Comparison of ENCODE assay signal across 12 cellular contexts in genomic region chr19:47714339-47714738, GRCh38. TPM values are rescaled to one million over a fixed set of nuclear protein-coding genes. Genes with fewer than 3 reads are reported as not detected.
DNase-seq lines count a peak whose midpoint lies in the region; ATAC-seq and TF ChIP-seq lines count a peak whose summit lies in the region.
"Had no signal": no experiment of that assay in that cellular context is flagged by ENCODE, and none has a peak within 500 bp of the region (broad histone marks: within the 10 kb centered on the region; RNA-seq: fewer than 3 reads in every experiment).

No MANE protein-coding gene starts in this region.

- dilution Hi-C loops in IMR-90 (cut with HindIII; ENCODE audit: low sequenced_read_pairs, unreplicated experiment), result no loop called here

- peak overlapping the region; percentile 94 for H3K18ac ChIP-seq in IMR-90 (ENCODE audit: low read depth, low read length)

- peak overlapping the region; percentile 90 for H2AFZ ChIP-seq in IMR-90 (replicated peaks; ENCODE audit: low read length, poor library complexity)

- H4K5ac ChIP-seq in IMR-90 (ENCODE audit: low read depth, low read length), result peak overlapping the region; percentile 88

- no peak for TF ChIP-seq RAD21 in IMR-90 (IDR thresholded peaks at IDR 0.05; ENCODE audit: low read length)

- peak overlapping the region; percentile 100 for H3K14ac ChIP-seq in IMR-90 (replicated peaks; ENCODE audit: low read depth, low read length)

- peak overlapping the region; percentile 100 for H3K4ac ChIP-seq in IMR-90 (ENCODE audit: low read depth, low read length)

- H3K4me1 Mint-ChIP-seq in effector memory CD8-positive, alpha-beta T cell (ENCODE audit: low read depth in 2 of 2), result no peaks in the 10 kb centered on the region

- peaks cover 0 to 43% of the 10 kb centered on the region in 2 experiments; a peak in 3 of 4 replicates for H3K79me1 ChIP-seq in IMR-90 (ENCODE audit: low read depth in 1 of 2, low read length in 2 of 2)

- no peaks in the 10 kb centered on the region for H3K9me3 ChIP-seq in IMR-90 (ENCODE audit: control insufficient read depth, insufficient read depth, low read length)
- no peaks in the 10 kb centered on the region for H3K9me3 ChIP-seq in breast epithelium
- H3K9me3 ChIP-seq in right lobe of liver, result no peaks in the 10 kb centered on the region
- no peaks in the 10 kb centered on the region for H3K9me3 ChIP-seq in testis

- CTCF ChIA-PET in IMR-90 (lab: Yijun Ruan, JAX), result interaction anchor here (3.0 kb wide), 1 partner anchor 29 kb away, joined by 16 read pairs; no protein-coding TSS in a partner anchor

- POLR2A ChIA-PET in IMR-90 (lab: Charles Lee; ENCODE audit: unreplicated experiment), result interaction anchor here (1.2 kb wide), 1 partner anchor 8 kb away, joined by 3 read pairs; no protein-coding TSS in a partner anchor

- no peaks in the 10 kb centered on the region for H3K27me3 ChIP-seq in IMR-90 (ENCODE audit: control insufficient read depth, insufficient read depth, low read length)
- H3K27me3 ChIP-seq in breast epithelium, result no peaks in the 10 kb centered on the region
- no peaks in the 10 kb centered on the region for H3K27me3 ChIP-seq in right lobe of liver
- H3K27me3 ChIP-seq in testis, result no peaks in the 10 kb centered on the region

- H3K9me1 ChIP-seq in IMR-90 (ENCODE audit: insufficient read depth, low read length), result peaks cover 14% of the 10 kb centered on the region

- DNase-seq in IMR-90 (no peak), breast epithelium (ENCODE audit: low spot score in 2 of 2) (no peak), right lobe of liver (no peak), testis (no peak)
- DNase-seq in effector memory CD8-positive, alpha-beta T cell, result no peak
- DNase-seq: activated CD8-positive, alpha-beta T cell treated with anti-CD3 and anti-CD28 coated beads for 36 hours; NCI-H2081 treated with DMSO at 0.1 percent for 48 hours; stimulated activated CD8-positive, alpha-beta memory T cell treated with anti-CD3 and anti-CD28 coated beads, Interleukin-4, amount 100 ng/mL, for 48 hours had no signal

- no peak overlapping the region for H3K27ac Mint-ChIP-seq in effector memory CD8-positive, alpha-beta T cell
- H3K27ac Mint-ChIP-seq: activated CD8-positive, alpha-beta T cell treated with anti-CD3 and anti-CD28 coated beads for 36 hours had no signal

- no peak overlapping the region for H2BK15ac ChIP-seq in IMR-90 (ENCODE audit: low read depth, low read length)

- peak overlapping the region; percentile 100 for H2AK9ac ChIP-seq in IMR-90 (replicated peaks; ENCODE audit: low read depth, low read length, poor library complexity)

- TF ChIP-seq POLR2A in IMR-90 (IDR thresholded peaks at IDR 0.05; ENCODE audit: low read depth, low read length) (no peak), breast epithelium (IDR thresholded peaks at IDR 0.05) (no peak), right lobe of liver (IDR thresholded peaks at IDR 0.05) (no peak), testis (IDR thresholded peaks at IDR 0.05) (no peak)

- H3K36me3 ChIP-seq in IMR-90 (ENCODE audit: control insufficient read depth, insufficient read depth, low read length) (peaks cover 29% of the 10 kb centered on the region), breast epithelium (no peaks in the 10 kb centered on the region), right lobe of liver (no peaks in the 10 kb centered on the region), testis (ENCODE audit: low read depth, missing control alignments) (no peaks in the 10 kb centered on the region)

- H3K4me3 ChIP-seq in IMR-90 (ENCODE audit: insufficient read depth, low read depth, low read length) (peak overlapping the region; percentile 90), breast epithelium (peak overlapping the region; percentile 60 to 88 (median 76)), right lobe of liver (peak overlapping the region in 2 of 3 donors; percentile 28 to 40), testis (peak overlapping the region; percentile 68 to 72)
- H3K4me3 ChIP-seq: SK-N-MC had no signal

- 0 out of 2 replicates have a peak overlapping the region, but pooled peaks have one; percentile 20 for H2BK20ac ChIP-seq in IMR-90 (ENCODE audit: low read depth, low read length)

- peak overlapping the region; percentile 95; the same call in 1 of the 2 replicates for H2BK120ac ChIP-seq in IMR-90 (ENCODE audit: low read depth, low read length)

- no CpG with 5 or more reads among the region's 4 CpGs for WGBS in IMR-90 (ENCODE audit: extremely low coverage in 2 of 2, insufficient read length in 1 of 2), 2 experiments
- WGBS in right lobe of liver (ENCODE audit: insufficient coverage, low coverage, low lambda C conversion rate, missing lambda C conversion rate), result 84% methylated on average over 4 of the region's 4 CpGs
- 71 to 78% methylated on average over 4 of the region's 4 CpGs for WGBS in testis, 2 donors

- peak overlapping the region; percentile 89 to 97; a peak in 2 of 4 replicates for H4K8ac ChIP-seq in IMR-90 (ENCODE audit: low read depth in 2 of 2, low read length in 2 of 2)

- no TSS peak for BruUV-seq in IMR-90 (replicated peaks; lab: Mats Ljungman, UMichigan)

- peaks cover 16% of the 10 kb centered on the region for H3K4me1 ChIP-seq in IMR-90 (ENCODE audit: control insufficient read depth, insufficient read depth, low read length)
- no peaks in the 10 kb centered on the region for H3K4me1 ChIP-seq in breast epithelium
- no peaks in the 10 kb centered on the region for H3K4me1 ChIP-seq in right lobe of liver
- H3K4me1 ChIP-seq in testis, result peaks cover 26% of the 10 kb centered on the region

- TF ChIP-seq CTCF in IMR-90 (conservative IDR thresholded peaks at IDR 0.05; ENCODE audit: low read depth, low read length) (no peak), breast epithelium (IDR thresholded peaks at IDR 0.05) (no peak), right lobe of liver (IDR thresholded peaks at IDR 0.05) (no peak), testis (IDR thresholded peaks at IDR 0.05) (no peak)

- H3K27ac ChIP-seq in IMR-90 (ENCODE audit: insufficient read depth, low read length) (peak overlapping the region; percentile 98), breast epithelium (peak overlapping the region; percentile 86 to 91), right lobe of liver (no peak overlapping the region), testis (peak overlapping the region in 1 of 2 donors; percentile 88)
- H3K27ac ChIP-seq: SK-N-MC had no signal

- H3K4me2 ChIP-seq in IMR-90 (ENCODE audit: low read depth, low read length), result peak overlapping the region; percentile 92

- intact Hi-C loops in IMR-90 (cut with micrococcal nuclease), result no loop called here
- intact Hi-C loops in breast epithelium (cut with DNase I; ENCODE audit: low total_unique reads), result no loop called here
- intact Hi-C loops in right lobe of liver (cut with DNase I), result loop anchor here in 1 of 2 donors (10.0 kb wide), 1 partner anchor 70 kb away; no protein-coding TSS in a partner anchor
- intact Hi-C loops in testis (cut with DNase I; ENCODE audit: low total_unique reads), result loop anchor here (10.0 kb wide), 1 partner anchor 70 kb away; no protein-coding TSS in a partner anchor

- in situ Hi-C loops in IMR-90 (cut with MboI; ENCODE audit: low sequenced_read_pairs), result loop anchor here (5.0 to 25.0 kb wide), 2 partner anchors 33 to 427 kb away; partner anchors contain the start of gene NOP53

- H3K9me3 Mint-ChIP-seq in effector memory CD8-positive, alpha-beta T cell, result no peaks in the 10 kb centered on the region
- H3K9me3 Mint-ChIP-seq: activated CD8-positive, alpha-beta T cell treated with anti-CD3 and anti-CD28 coated beads for 36 hours had no signal

- peak overlapping the region; percentile 100 for H3K9ac ChIP-seq in IMR-90 (ENCODE audit: low read depth, low read length)

- no peak overlapping the region for H3K4me3 Mint-ChIP-seq in effector memory CD8-positive, alpha-beta T cell

- peak overlapping the region; percentile 98 for H2AK5ac ChIP-seq in IMR-90 (ENCODE audit: low read depth, low read length)

- peak overlapping the region; percentile 100 for H3K23ac ChIP-seq in IMR-90 (ENCODE audit: low read depth, low read length)

- no peak for ATAC-seq in IMR-90 (ENCODE audit: low read depth)
- no peak for ATAC-seq in right lobe of liver
- ATAC-seq in HG03521 (IDR thresholded peaks at IDR 0.05; ENCODE audit: unreplicated experiment), result no peak
- ATAC-seq in HG02970 (IDR thresholded peaks at IDR 0.05; ENCODE audit: low FRiP score, unreplicated experiment), result no peak
- no peak for ATAC-seq in effector memory CD8-positive, alpha-beta T cell (replicated peaks)
- no peak for ATAC-seq in HG02884 (IDR thresholded peaks at IDR 0.05; ENCODE audit: unreplicated experiment)
- ATAC-seq: activated CD8-positive, alpha-beta T cell treated with anti-CD3 and anti-CD28 coated beads for 36 hours had no signal

- H2BK5ac ChIP-seq in IMR-90 (ENCODE audit: low read depth, low read length, poor library complexity, severe bottlenecking), result peak overlapping the region; percentile 97

- H3K36me3 Mint-ChIP-seq in effector memory CD8-positive, alpha-beta T cell (ENCODE audit: insufficient read depth), result peaks cover 3% of the 10 kb centered on the region

- H4K91ac ChIP-seq in IMR-90 (ENCODE audit: insufficient read depth, low read depth, low read length), result peak overlapping the region; percentile 99

- H4K20me1 ChIP-seq in IMR-90 (ENCODE audit: insufficient read depth, low read length), result peaks cover 38% of the 10 kb centered on the region

- peaks cover 57 to 59% of the 10 kb centered on the region in 2 donors for H3K27me3 Mint-ChIP-seq in effector memory CD8-positive, alpha-beta T cell

- H3K56ac ChIP-seq in IMR-90 (ENCODE audit: extremely low read depth, insufficient read depth, low read length), result peak overlapping the region; percentile 91; the same call in 1 of the 2 replicates

TF ChIP-seq in IMR-90, 13 proteins besides CTCF, POLR2A, EP300 and RAD21 (continues in another document):
- TF ChIP-seq NFE2L2 (IDR thresholded peaks at IDR 0.05; ENCODE audit: low read depth, low read length), result no peak
- TF ChIP-seq CEBPB (IDR thresholded peaks at IDR 0.05; ENCODE audit: low read depth, low read length), result no peak
- no peak for TF ChIP-seq FOS (IDR thresholded peaks at IDR 0.05; ENCODE audit: low read depth, low read length)

RNA-seq across cellular contexts. Expression of gene EHD2, which starts 1.1 kb away (rescaled TPM):
- total RNA-seq in IMR-90 (2012; rRNA removed), result 31.9 and 35.3 TPM in 2 replicates
- 152 and 181 TPM in 2 replicates for polyA plus RNA-seq in IMR-90 (2012; rRNA removed)
- 132 and 206 TPM in 2 replicates for polyA plus RNA-seq in IMR-90 (2012; cell fraction: cytosol; rRNA removed)
- polyA plus RNA-seq in IMR-90 (2012; cell fraction: nucleus; rRNA removed; ENCODE audit: low replicate concordance), result 65.9 and 110 TPM in 2 replicates
- total RNA-seq in breast epithelium, result 100 to 1,000 TPM in 1 of 3 donors, 10 to 100 TPM in 2; 38.8 to 121 (median 67.2) TPM
- 10 to 100 TPM in 3 of 6 experiments, 1 to 10 TPM in 3; 3.6 to 20.2 (median 12.8) TPM for total RNA-seq in right lobe of liver
- total RNA-seq in testis, result 10 to 100 TPM; 26.8 to 33.9 TPM
- 37.0 TPM for polyA plus RNA-seq in testis (ENCODE audit: insufficient read depth, low read depth, low replicate concordance)

RNA-seq across cellular contexts. Expression of gene NOP53, which starts 31.0 kb away (rescaled TPM):
- total RNA-seq in IMR-90 (2012; rRNA removed) (57.2 and 59.5 TPM in 2 replicates), breast epithelium (100 to 1,000 TPM; 391 to 498 (median 457) TPM), right lobe of liver (100 to 1,000 TPM in 1 of 6 experiments, 10 to 100 TPM in 5; 73.6 to 105 (median 79.4) TPM), testis (100 to 1,000 TPM; 166 to 325 TPM)
- polyA plus RNA-seq in IMR-90 (2012; rRNA removed) (83.2 and 85.9 TPM in 2 replicates), testis (ENCODE audit: insufficient read depth, low read depth, low replicate concordance) (309 TPM)
- polyA plus RNA-seq in IMR-90 (2012; cell fraction: cytosol; rRNA removed), result 155 and 156 TPM in 2 replicates
- polyA plus RNA-seq in IMR-90 (2012; cell fraction: nucleus; rRNA removed; ENCODE audit: low replicate concordance), result 99.3 and 145 TPM in 2 replicates

Comparison
In these comparisons a context has a peak if more than half of its experiments do, and no peak if none do; other contexts are left out.
1. H3K27ac ChIP-seq: peak in IMR-90 (single experiment) and breast epithelium (2 of 2); none in right lobe of liver (0 of 3).
2. H3K4me3 ChIP-seq: peak in every context shown above with its lines; median percentile 90 in IMR-90; 76 in breast epithelium; 70 in testis; 34 in right lobe of liver.